ENCODE assay signal across 1 cellular context in the genomic region with DNA sequence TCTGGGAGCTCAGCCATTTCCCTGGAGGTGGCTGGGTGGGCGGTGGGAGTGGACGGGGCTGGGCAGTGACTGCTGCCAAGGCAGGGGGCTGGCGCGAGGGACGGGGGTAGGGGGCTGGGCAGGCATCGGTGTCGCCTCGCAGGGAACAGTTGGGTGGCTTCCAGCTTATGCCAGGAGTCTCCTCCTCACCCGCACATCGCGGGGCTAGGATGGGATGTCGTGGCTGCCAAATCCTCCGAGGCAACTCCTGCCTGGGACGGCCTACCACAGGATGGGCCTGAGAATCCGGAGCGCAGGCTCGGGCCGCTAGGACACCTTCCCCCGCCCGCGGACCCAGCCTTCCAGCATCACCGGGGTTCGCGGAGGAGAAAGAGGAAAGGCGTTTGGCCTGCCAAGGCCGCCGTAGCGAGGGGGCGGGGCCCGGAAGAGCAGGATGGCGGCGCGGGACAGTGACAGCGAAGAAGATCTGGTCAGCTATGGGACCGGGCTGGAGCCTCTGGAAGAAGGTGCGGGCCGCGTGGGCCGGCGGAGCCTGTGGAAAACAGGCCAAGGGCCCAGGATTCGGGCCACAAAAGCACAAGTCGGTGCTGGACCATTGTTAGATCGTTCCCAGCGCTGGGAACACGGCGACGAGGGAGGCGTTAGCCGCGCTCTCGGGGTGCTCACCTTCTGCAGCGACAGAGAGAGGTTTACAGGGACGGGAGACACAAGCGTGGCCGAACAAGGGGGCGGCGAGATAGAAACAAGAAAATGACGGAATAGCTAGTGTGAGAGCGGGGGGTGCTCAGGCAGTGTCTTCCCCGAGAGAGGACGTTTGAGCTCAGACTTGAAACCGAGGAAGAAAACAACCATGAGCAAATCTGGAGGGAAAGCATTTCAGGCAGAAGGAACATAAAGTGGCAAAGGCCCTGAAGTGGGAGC.
TF ChIP-seq lines count a peak whose summit lies in the region.

A gene with protein sequence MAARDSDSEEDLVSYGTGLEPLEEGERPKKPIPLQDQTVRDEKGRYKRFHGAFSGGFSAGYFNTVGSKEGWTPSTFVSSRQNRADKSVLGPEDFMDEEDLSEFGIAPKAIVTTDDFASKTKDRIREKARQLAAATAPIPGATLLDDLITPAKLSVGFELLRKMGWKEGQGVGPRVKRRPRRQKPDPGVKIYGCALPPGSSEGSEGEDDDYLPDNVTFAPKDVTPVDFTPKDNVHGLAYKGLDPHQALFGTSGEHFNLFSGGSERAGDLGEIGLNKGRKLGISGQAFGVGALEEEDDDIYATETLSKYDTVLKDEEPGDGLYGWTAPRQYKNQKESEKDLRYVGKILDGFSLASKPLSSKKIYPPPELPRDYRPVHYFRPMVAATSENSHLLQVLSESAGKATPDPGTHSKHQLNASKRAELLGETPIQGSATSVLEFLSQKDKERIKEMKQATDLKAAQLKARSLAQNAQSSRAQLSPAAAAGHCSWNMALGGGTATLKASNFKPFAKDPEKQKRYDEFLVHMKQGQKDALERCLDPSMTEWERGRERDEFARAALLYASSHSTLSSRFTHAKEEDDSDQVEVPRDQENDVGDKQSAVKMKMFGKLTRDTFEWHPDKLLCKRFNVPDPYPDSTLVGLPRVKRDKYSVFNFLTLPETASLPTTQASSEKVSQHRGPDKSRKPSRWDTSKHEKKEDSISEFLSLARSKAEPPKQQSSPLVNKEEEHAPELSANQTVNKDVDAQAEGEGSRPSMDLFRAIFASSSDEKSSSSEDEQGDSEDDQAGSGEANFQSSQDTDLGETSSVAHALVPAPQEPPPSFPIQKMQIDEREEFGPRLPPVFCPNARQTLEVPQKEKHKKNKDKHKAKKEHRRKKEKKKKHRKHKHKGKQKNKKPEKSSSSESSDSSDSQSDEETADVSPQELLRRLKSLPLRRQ (plus strand): TSS at position 421 of the 921 bp plus-strand sequence. CDS start 13 bp downstream, at position 434.

TF ChIP-seq in HepG2, 621 proteins besides CTCF, POLR2A, EP300 and RAD21 (continued from another document and continues in another):
- no peak for TF ChIP-seq HMG20A (CRISPR knock-in tag; IDR thresholded peaks at IDR 0.05; ENCODE audit: borderline replicate concordance)
- TF ChIP-seq GLI4 (CRISPR knock-in tag; IDR thresholded peaks at IDR 0.05; ENCODE audit: borderline replicate concordance) = peak; percentile 85; the same call in 1 of the 2 replicates
- TF ChIP-seq, protein P1, sequence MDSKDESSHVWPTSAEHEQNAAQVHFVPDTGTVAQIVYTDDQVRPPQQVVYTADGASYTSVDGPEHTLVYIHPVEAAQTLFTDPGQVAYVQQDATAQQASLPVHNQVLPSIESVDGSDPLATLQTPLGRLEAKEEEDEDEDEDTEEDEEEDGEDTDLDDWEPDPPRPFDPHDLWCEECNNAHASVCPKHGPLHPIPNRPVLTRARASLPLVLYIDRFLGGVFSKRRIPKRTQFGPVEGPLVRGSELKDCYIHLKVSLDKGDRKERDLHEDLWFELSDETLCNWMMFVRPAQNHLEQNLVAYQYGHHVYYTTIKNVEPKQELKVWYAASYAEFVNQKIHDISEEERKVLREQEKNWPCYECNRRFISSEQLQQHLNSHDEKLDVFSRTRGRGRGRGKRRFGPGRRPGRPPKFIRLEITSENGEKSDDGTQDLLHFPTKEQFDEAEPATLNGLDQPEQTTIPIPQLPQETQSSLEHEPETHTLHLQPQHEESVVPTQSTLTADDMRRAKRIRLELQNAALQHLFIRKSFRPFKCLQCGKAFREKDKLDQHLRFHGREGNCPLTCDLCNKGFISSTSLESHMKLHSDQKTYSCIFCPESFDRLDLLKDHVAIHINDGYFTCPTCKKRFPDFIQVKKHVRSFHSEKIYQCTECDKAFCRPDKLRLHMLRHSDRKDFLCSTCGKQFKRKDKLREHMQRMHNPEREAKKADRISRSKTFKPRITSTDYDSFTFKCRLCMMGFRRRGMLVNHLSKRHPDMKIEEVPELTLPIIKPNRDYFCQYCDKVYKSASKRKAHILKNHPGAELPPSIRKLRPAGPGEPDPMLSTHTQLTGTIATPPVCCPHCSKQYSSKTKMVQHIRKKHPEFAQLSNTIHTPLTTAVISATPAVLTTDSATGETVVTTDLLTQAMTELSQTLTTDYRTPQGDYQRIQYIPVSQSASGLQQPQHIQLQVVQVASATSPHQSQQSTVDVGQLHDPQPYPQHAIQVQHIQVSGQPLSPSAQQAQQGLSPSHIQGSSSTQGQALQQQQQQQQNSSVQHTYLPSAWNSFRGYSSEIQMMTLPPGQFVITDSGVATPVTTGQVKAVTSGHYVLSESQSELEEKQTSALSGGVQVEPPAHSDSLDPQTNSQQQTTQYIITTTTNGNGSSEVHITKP (CRISPR knock-in tag; IDR thresholded peaks at IDR 0.05; ENCODE audit: low read depth) = no peak; the same call in 1 of the 2 replicates
- TF ChIP-seq, protein P2, sequence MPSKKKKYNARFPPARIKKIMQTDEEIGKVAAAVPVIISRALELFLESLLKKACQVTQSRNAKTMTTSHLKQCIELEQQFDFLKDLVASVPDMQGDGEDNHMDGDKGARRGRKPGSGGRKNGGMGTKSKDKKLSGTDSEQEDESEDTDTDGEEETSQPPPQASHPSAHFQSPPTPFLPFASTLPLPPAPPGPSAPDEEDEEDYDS (CRISPR knock-in tag; IDR thresholded peaks at IDR 0.05) = peak; percentile 41; the same call in 1 of the 2 replicates
- TF ChIP-seq DNMT3B (CRISPR knock-in tag; conservative IDR thresholded peaks at IDR 0.05) = 0 out of 2 replicates have a peak, but pooled peaks have one; percentile 35
- TF ChIP-seq ZNF558 (CRISPR knock-in tag; IDR thresholded peaks at IDR 0.05; ENCODE audit: borderline replicate concordance) = no peak; the same call in 1 of the 2 replicates
- TF ChIP-seq ZNF260 (CRISPR knock-in tag; IDR thresholded peaks at IDR 0.05; ENCODE audit: borderline replicate concordance, low read depth) = no peak
- peak; percentile 93 for TF ChIP-seq ZSCAN29 (CRISPR knock-in tag; conservative IDR thresholded peaks at IDR 0.05)
- no peak for TF ChIP-seq MAFK (conservative IDR thresholded peaks at IDR 0.05 in 1 of 2, IDR thresholded peaks at IDR 0.05 in 1 of 2; ENCODE audit: low read length in 2 of 2)
- TF ChIP-seq, protein P3, sequence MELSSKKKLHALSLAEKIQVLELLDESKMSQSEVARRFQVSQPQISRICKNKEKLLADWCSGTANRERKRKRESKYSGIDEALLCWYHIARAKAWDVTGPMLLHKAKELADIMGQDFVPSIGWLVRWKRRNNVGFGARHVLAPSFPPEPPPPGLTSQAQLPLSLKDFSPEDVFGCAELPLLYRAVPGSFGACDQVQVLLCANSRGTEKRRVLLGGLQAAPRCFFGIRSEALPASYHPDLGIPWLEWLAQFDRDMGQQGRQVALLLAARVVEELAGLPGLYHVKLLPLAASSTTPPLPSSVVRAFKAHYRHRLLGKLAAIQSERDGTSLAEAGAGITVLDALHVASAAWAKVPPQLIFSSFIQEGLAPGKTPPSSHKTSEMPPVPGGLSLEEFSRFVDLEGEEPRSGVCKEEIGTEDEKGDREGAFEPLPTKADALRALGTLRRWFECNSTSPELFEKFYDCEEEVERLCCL (CRISPR knock-in tag; IDR thresholded peaks at IDR 0.05; ENCODE audit: borderline replicate concordance) = no peak
- TF ChIP-seq PHF20 (CRISPR knock-in tag; IDR thresholded peaks at IDR 0.05) = peak; percentile 91
- TF ChIP-seq RBM22 (optimal IDR thresholded peaks at IDR 0.05; ENCODE audit: low read length) = no peak
- peak; percentile 94 for TF ChIP-seq SPEN (CRISPR knock-in tag; IDR thresholded peaks at IDR 0.05; ENCODE audit: low read depth)
- no peak for TF ChIP-seq NONO (IDR thresholded peaks at IDR 0.05)
- peak; percentile 73 for TF ChIP-seq NONO (CRISPR knock-in tag; conservative IDR thresholded peaks at IDR 0.05)
- 0 out of 2 replicates have a peak, but pooled peaks have one; percentile 39 for TF ChIP-seq HMG20B (CRISPR knock-in tag; conservative IDR thresholded peaks at IDR 0.05)
- TF ChIP-seq FOSL1 (CRISPR knock-in tag; IDR thresholded peaks at IDR 0.05; ENCODE audit: borderline replicate concordance) = no peak
- TF ChIP-seq FOXA1 (IDR thresholded peaks at IDR 0.05) = no peak
- TF ChIP-seq FOXA1 (CRISPR knock-in tag; IDR thresholded peaks at IDR 0.05) = no peak
- no peak for TF ChIP-seq MLLT10 (CRISPR knock-in tag; IDR thresholded peaks at IDR 0.05)
- no peak for TF ChIP-seq ZNF850 (CRISPR knock-in tag; conservative IDR thresholded peaks at IDR 0.05)
- no peak for TF ChIP-seq ZFP1 (CRISPR knock-in tag; IDR thresholded peaks at IDR 0.05)
- TF ChIP-seq ZNF263 (CRISPR knock-in tag; IDR thresholded peaks at IDR 0.05) = peak; percentile 62; the same call in 1 of the 2 replicates
- TF ChIP-seq ZKSCAN5 (CRISPR knock-in tag; IDR thresholded peaks at IDR 0.05) = no peak
- TF ChIP-seq MEIS1 (CRISPR knock-in tag; IDR thresholded peaks at IDR 0.05; ENCODE audit: borderline replicate concordance) = no peak
- TF ChIP-seq, protein P4, sequence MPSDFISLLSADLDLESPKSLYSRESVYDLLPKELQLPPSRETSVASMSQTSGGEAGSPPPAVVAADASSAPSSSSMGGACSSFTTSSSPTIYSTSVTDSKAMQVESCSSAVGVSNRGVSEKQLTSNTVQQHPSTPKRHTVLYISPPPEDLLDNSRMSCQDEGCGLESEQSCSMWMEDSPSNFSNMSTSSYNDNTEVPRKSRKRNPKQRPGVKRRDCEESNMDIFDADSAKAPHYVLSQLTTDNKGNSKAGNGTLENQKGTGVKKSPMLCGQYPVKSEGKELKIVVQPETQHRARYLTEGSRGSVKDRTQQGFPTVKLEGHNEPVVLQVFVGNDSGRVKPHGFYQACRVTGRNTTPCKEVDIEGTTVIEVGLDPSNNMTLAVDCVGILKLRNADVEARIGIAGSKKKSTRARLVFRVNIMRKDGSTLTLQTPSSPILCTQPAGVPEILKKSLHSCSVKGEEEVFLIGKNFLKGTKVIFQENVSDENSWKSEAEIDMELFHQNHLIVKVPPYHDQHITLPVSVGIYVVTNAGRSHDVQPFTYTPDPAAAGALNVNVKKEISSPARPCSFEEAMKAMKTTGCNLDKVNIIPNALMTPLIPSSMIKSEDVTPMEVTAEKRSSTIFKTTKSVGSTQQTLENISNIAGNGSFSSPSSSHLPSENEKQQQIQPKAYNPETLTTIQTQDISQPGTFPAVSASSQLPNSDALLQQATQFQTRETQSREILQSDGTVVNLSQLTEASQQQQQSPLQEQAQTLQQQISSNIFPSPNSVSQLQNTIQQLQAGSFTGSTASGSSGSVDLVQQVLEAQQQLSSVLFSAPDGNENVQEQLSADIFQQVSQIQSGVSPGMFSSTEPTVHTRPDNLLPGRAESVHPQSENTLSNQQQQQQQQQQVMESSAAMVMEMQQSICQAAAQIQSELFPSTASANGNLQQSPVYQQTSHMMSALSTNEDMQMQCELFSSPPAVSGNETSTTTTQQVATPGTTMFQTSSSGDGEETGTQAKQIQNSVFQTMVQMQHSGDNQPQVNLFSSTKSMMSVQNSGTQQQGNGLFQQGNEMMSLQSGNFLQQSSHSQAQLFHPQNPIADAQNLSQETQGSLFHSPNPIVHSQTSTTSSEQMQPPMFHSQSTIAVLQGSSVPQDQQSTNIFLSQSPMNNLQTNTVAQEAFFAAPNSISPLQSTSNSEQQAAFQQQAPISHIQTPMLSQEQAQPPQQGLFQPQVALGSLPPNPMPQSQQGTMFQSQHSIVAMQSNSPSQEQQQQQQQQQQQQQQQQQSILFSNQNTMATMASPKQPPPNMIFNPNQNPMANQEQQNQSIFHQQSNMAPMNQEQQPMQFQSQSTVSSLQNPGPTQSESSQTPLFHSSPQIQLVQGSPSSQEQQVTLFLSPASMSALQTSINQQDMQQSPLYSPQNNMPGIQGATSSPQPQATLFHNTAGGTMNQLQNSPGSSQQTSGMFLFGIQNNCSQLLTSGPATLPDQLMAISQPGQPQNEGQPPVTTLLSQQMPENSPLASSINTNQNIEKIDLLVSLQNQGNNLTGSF (CRISPR knock-in tag; IDR thresholded peaks at IDR 0.05) = no peak
- TF ChIP-seq, protein P5, sequence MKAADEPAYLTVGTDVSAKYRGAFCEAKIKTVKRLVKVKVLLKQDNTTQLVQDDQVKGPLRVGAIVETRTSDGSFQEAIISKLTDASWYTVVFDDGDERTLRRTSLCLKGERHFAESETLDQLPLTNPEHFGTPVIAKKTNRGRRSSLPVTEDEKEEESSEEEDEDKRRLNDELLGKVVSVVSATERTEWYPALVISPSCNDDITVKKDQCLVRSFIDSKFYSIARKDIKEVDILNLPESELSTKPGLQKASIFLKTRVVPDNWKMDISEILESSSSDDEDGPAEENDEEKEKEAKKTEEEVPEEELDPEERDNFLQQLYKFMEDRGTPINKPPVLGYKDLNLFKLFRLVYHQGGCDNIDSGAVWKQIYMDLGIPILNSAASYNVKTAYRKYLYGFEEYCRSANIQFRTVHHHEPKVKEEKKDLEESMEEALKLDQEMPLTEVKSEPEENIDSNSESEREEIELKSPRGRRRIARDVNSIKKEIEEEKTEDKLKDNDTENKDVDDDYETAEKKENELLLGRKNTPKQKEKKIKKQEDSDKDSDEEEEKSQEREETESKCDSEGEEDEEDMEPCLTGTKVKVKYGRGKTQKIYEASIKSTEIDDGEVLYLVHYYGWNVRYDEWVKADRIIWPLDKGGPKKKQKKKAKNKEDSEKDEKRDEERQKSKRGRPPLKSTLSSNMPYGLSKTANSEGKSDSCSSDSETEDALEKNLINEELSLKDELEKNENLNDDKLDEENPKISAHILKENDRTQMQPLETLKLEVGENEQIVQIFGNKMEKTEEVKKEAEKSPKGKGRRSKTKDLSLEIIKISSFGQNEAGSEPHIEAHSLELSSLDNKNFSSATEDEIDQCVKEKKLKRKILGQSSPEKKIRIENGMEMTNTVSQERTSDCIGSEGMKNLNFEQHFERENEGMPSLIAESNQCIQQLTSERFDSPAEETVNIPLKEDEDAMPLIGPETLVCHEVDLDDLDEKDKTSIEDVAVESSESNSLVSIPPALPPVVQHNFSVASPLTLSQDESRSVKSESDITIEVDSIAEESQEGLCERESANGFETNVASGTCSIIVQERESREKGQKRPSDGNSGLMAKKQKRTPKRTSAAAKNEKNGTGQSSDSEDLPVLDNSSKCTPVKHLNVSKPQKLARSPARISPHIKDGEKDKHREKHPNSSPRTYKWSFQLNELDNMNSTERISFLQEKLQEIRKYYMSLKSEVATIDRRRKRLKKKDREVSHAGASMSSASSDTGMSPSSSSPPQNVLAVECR (CRISPR knock-in tag; IDR thresholded peaks at IDR 0.05; ENCODE audit: borderline replicate concordance) = peak; percentile 96
- no peak for TF ChIP-seq ZNF562 (CRISPR knock-in tag; IDR thresholded peaks at IDR 0.05; ENCODE audit: borderline replicate concordance)
- no peak for TF ChIP-seq KLF6 (CRISPR knock-in tag; IDR thresholded peaks at IDR 0.05)
- no peak for TF ChIP-seq ZNF296 (CRISPR knock-in tag; conservative IDR thresholded peaks at IDR 0.05)
- TF ChIP-seq, protein P6, sequence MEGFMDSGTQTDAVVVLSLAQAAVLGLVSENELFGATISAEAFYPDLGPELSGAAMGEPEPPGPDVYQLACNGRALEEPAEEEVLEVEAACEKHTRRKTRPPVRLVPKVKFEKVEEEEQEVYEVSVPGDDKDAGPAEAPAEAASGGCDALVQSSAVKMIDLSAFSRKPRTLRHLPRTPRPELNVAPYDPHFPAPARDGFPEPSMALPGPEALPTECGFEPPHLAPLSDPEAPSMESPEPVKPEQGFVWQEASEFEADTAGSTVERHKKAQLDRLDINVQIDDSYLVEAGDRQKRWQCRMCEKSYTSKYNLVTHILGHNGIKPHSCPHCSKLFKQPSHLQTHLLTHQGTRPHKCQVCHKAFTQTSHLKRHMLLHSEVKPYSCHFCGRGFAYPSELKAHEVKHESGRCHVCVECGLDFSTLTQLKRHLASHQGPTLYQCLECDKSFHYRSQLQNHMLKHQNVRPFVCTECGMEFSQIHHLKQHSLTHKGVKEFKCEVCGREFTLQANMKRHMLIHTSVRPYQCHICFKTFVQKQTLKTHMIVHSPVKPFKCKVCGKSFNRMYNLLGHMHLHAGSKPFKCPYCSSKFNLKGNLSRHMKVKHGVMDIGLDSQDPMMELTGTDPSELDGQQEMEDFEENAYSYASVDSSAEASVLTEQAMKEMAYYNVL (CRISPR knock-in tag; IDR thresholded peaks at IDR 0.05; ENCODE audit: borderline replicate concordance) = peak; percentile 44; the same call in 1 of the 2 replicates
- TF ChIP-seq ZNF329 (CRISPR knock-in tag; IDR thresholded peaks at IDR 0.05; ENCODE audit: low read depth) = 0 out of 2 replicates have a peak, but pooled peaks have one; percentile 20
